ENCODE assay signal across 22 cellular contexts in the genomic region with DNA sequence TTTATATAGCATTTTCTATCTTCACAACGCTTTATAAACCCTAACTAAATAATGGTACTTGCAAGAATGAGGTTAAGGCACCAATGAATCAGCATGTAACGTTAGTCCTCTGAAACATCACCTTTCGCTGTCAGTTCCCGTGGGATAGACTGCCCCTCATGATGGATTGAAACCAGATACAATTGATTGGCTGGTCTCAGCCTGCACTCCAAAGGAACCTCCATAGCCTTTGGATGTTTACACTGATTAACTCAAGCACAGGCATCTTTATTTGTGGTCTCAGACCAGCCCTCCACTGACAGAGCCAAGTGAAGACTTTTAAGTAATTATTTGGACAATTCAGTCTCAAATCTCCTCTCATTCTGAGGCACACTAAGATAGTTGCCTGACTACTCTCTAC. TPM values are rescaled to one million over a fixed set of nuclear protein-coding genes. Genes with fewer than 3 reads are reported as not detected.
"Had no signal": no experiment of that assay in that cellular context is flagged by ENCODE, and none has a peak within 500 bp of the region (broad histone marks: within the 10 kb centered on the region; RNA-seq: fewer than 3 reads in every experiment).

No MANE protein-coding gene starts in this region.

- H3K4me1 ChIP-seq: colonic mucosa, esophagus muscularis mucosa, foreskin keratinocyte, gastroesophageal sphincter, heart left ventricle, left lung, lower lobe of right lung had no signal

- H3K4me3 ChIP-seq: colonic mucosa, dorsolateral prefrontal cortex, esophagus muscularis mucosa, gastroesophageal sphincter, heart left ventricle, hepatocyte, left lung, lower lobe of right lung had no signal

- H3K4me3 Mint-ChIP-seq: immature natural killer cell had no signal

- H3K36me3 Mint-ChIP-seq: immature natural killer cell had no signal

- H3K27me3 ChIP-seq: colonic mucosa, dorsolateral prefrontal cortex, esophagus muscularis mucosa, foreskin keratinocyte, gastroesophageal sphincter, heart left ventricle, hepatocyte, left lung had no signal

- H3K36me3 ChIP-seq: colonic mucosa, esophagus muscularis mucosa, gastroesophageal sphincter, heart left ventricle, left lung, lower lobe of right lung had no signal

- H2AFZ ChIP-seq: hepatocyte had no signal

- H3K27ac Mint-ChIP-seq: immature natural killer cell had no signal

- H3K27ac ChIP-seq: colonic mucosa, dorsolateral prefrontal cortex, esophagus muscularis mucosa, foreskin keratinocyte, gastroesophageal sphincter, heart left ventricle, hepatocyte, left lung, lower lobe of right lung had no signal

- DNase-seq: colonic mucosa; cortex of kidney; dermis blood vessel endothelial cell; dorsolateral prefrontal cortex; effector CD4-positive, alpha-beta T cell; effector memory CD4-positive, alpha-beta T cell; foreskin keratinocyte; heart left ventricle; hypothalamus; immature natural killer cell; left cardiac atrium; left lung; left ventricle myocardium superior; lower lobe of right lung; mesenchymal stem cell; midbrain had no signal

- H3K79me2 ChIP-seq: hepatocyte had no signal

- H3K9me3 ChIP-seq: colonic mucosa, esophagus muscularis mucosa, gastroesophageal sphincter, heart left ventricle, left lung, lower lobe of right lung had no signal

- FAIRE-seq: endothelial cell of umbilical vein, frontal cortex, keratinocyte had no signal

- H3K4me1 Mint-ChIP-seq: immature natural killer cell had no signal

RNA-seq across cellular contexts. Expression of a gene that starts 26.8 kb away (rescaled TPM):
- total RNA-seq: endothelial cell of umbilical vein had no signal
- polyA plus RNA-seq: immature natural killer cell had no signal
